ENCODE assay signal across 8 cellular contexts in genomic region chr1:235327559-235328270, GRCh38. TPM values are rescaled to one million over a fixed set of nuclear protein-coding genes. Genes with fewer than 3 reads are reported as not detected.
DNase-seq lines count a peak whose midpoint lies in the region; ATAC-seq, FAIRE-seq and TF ChIP-seq lines count a peak whose summit lies in the region.

Gene ARID4B, minus strand, starts transcription at chr1:235328179. Its CDS starts 1,260 bp downstream, at chr1:235326919.

- H3K4me1 ChIP-seq in GM23248 (ENCODE audit: insufficient read depth) (peaks cover 45% of the 10 kb centered on the region), pancreas (peaks cover 23 to 52% (median 49%) of the 10 kb centered on the region in 3 donors)

- no peaks in the 10 kb centered on the region for H3K27me3 Mint-ChIP-seq in activated T-cell treated with anti-CD3 and anti-CD28 coated beads, Interleukin-2, amount 50 U/mL, for 72 hours (ENCODE audit: low read depth)
- peaks cover 7% of the 10 kb centered on the region for H3K27me3 Mint-ChIP-seq in glutamatergic neuron (ENCODE audit: unreplicated experiment)

- H3K79me2 ChIP-seq in GM23248 (ENCODE audit: insufficient read depth), result peaks cover 85% of the 10 kb centered on the region

- FAIRE-seq in pancreas (lab: Jason Lieb, UNC) (no peak), HTR-8/SVneo (lab: Jason Lieb, UNC) (no peak)

- peak within 1 kb of the TSS; percentile 98 for H3K27ac Mint-ChIP-seq in activated T-cell treated with anti-CD3 and anti-CD28 coated beads, Interleukin-2, amount 50 U/mL, for 72 hours
- peak within 1 kb of the TSS; percentile 93 for H3K27ac Mint-ChIP-seq in glutamatergic neuron (ENCODE audit: unreplicated experiment)

- TF ChIP-seq CTCF in GM12864 (IDR thresholded peaks at IDR 0.05; ENCODE audit: low read depth, low read length, missing control alignments) (no peak), glutamatergic neuron (IDR thresholded peaks at IDR 0.05; ENCODE audit: partially characterized antibody, unreplicated experiment) (no peak), pancreas (IDR thresholded peaks at IDR 0.05) (no peak)

- H3K4me3 Mint-ChIP-seq in activated T-cell treated with anti-CD3 and anti-CD28 coated beads, Interleukin-2, amount 50 U/mL, for 72 hours, result peak within 1 kb of the TSS; percentile 87 to 99
- peak within 1 kb of the TSS; percentile 98 for H3K4me3 Mint-ChIP-seq in glutamatergic neuron (ENCODE audit: unreplicated experiment)

- H3K4me2 ChIP-seq in GM23248 (ENCODE audit: unreplicated experiment), result peak within 1 kb of the TSS; percentile 95

- H3K4me3 ChIP-seq in GM12864 (ENCODE audit: low read depth, low read length), result peak within 1 kb of the TSS; percentile 98
- H3K4me3 ChIP-seq in GM23248, result peak within 1 kb of the TSS; percentile 93
- peak within 1 kb of the TSS; percentile 96 for H3K4me3 ChIP-seq in MG63
- peak within 1 kb of the TSS; percentile 73 to 99 (median 94) for H3K4me3 ChIP-seq in pancreas

- no peaks in the 10 kb centered on the region for H3K9me3 Mint-ChIP-seq in activated T-cell treated with anti-CD3 and anti-CD28 coated beads, Interleukin-2, amount 50 U/mL, for 72 hours
- peaks cover 5% of the 10 kb centered on the region for H3K9me3 Mint-ChIP-seq in glutamatergic neuron (ENCODE audit: unreplicated experiment)

- H2AFZ ChIP-seq in GM23248, result peak within 1 kb of the TSS; percentile 92

- peak within 1 kb of the TSS; percentile 93 for H3K9ac ChIP-seq in GM23248

- peaks cover 21% of the 10 kb centered on the region; the same call in 1 of the 2 replicates for H4K20me1 ChIP-seq in GM23248 (ENCODE audit: insufficient read depth)

- H3K36me3 Mint-ChIP-seq in activated T-cell treated with anti-CD3 and anti-CD28 coated beads, Interleukin-2, amount 50 U/mL, for 72 hours (ENCODE audit: insufficient read depth in 2 of 2), result peaks cover 8 to 14% of the 10 kb centered on the region in 2 donors
- no peaks in the 10 kb centered on the region for H3K36me3 Mint-ChIP-seq in glutamatergic neuron (ENCODE audit: unreplicated experiment)

- H3F3A ChIP-seq in GM23248 (ENCODE audit: insufficient read depth), result peaks cover 25% of the 10 kb centered on the region

- peak; percentile 4 to 5 for ATAC-seq in activated T-cell treated with anti-CD3 and anti-CD28 coated beads, Interleukin-2, amount 50 U/mL, for 72 hours (replicated peaks in 1 of 2)
- ATAC-seq in pancreas, result peak; percentile 25 to 47 (median 32)

- in situ Hi-C loops in GM23248 (cut with MboI), result no loop called here

- no peaks in the 10 kb centered on the region for H3K36me3 ChIP-seq in GM23248 (ENCODE audit: low read depth)
- peaks cover 25% of the 10 kb centered on the region for H3K36me3 ChIP-seq in MG63
- no peaks in the 10 kb centered on the region for H3K36me3 ChIP-seq in pancreas

- 0 to 1% methylated on average over 16 to 50 of the region's 58 CpGs for WGBS in GM23248 (ENCODE audit: low coverage in 1 of 2, low lambda C conversion rate in 2 of 2, missing lambda C conversion rate in 2 of 2), 2 experiments
- 0% methylated on average over 42 to 58 of the region's 58 CpGs for WGBS in pancreas, 2 donors

- H3K27ac ChIP-seq in GM23248 (peak within 1 kb of the TSS; percentile 91), pancreas (peak within 1 kb of the TSS; percentile 87 to 99 (median 92))

- intact Hi-C loops in pancreas (cut with DNase I), result loop anchor here in 1 of 3 donors (10.0 kb wide), 1 partner anchor 73 kb away; no protein-coding TSS in a partner anchor

- no peaks in the 10 kb centered on the region for H3K9me2 ChIP-seq in GM23248 (ENCODE audit: insufficient read depth)

- H3K27me3 ChIP-seq in GM23248 (replicated peaks; ENCODE audit: insufficient read depth) (no peaks in the 10 kb centered on the region), MG63 (no peaks in the 10 kb centered on the region), pancreas (no peaks in the 10 kb centered on the region)

- H3K4me1 Mint-ChIP-seq in activated T-cell treated with anti-CD3 and anti-CD28 coated beads, Interleukin-2, amount 50 U/mL, for 72 hours (ENCODE audit: low read depth), result peaks cover 36% of the 10 kb centered on the region
- H3K4me1 Mint-ChIP-seq in glutamatergic neuron (ENCODE audit: low read depth, unreplicated experiment), result peaks cover 22% of the 10 kb centered on the region

- DNase-seq in GM12864 (ENCODE audit: low read depth) (no peak), GM23248 (peak; percentile 76), MG63 (no peak), glutamatergic neuron (peak; percentile 81), pancreas (peak in 3 of 6 donors; percentile 90 to 91 (median 90)), HK-2 (ENCODE audit: unreplicated experiment) (no peak), HTR-8/SVneo (ENCODE audit: insufficient read length, low spot score) (no peak)
- DNase-seq in activated T-cell treated with anti-CD3 and anti-CD28 coated beads, Interleukin-2, amount 50 U/mL, for 72 hours, result no peak

- H3K9me3 ChIP-seq in GM23248 (ENCODE audit: low read depth) (no peaks in the 10 kb centered on the region), MG63 (no peaks in the 10 kb centered on the region), pancreas (no peaks in the 10 kb centered on the region)

RNA-seq across cellular contexts. Expression of gene ARID4B, which starts in this region (rescaled TPM):
- total RNA-seq in GM23248 (2014; rRNA removed; shearing (Covaris generic)), result 15.0 and 17.8 TPM in 2 replicates
- polyA plus RNA-seq in GM23248 (2016; fragmentation: Nextera tagmentation; extraction: Ambion mirVana) (23.8 and 25.6 TPM in 2 replicates), pancreas (10 to 100 TPM; 12.5 to 14.8 TPM)
- 9.5 and 19.4 TPM in 2 replicates for total RNA-seq in MG63 (2014; rRNA removed; shearing (Covaris generic); ENCODE audit: low replicate concordance)
- 10 to 100 TPM; 65.5 to 68.4 TPM for total RNA-seq in activated T-cell treated with anti-CD3 and anti-CD28 coated beads, Interleukin-2, amount 50 U/mL, for 72 hours
- total RNA-seq in glutamatergic neuron (ENCODE audit: unreplicated experiment) (65.9 TPM), pancreas (10 to 100 TPM; 14.7 to 26.6 (median 19.2) TPM)

Comparison
In these comparisons a context has a peak if more than half of its experiments do, and no peak if none do; other contexts are left out.
1. DNase-seq: peak in GM23248 (single experiment) and glutamatergic neuron (single experiment); none in GM12864 (single experiment), MG63 (single experiment), activated T-cell treated with anti-CD3 and anti-CD28 coated beads, Interleukin-2, amount 50 U/mL, for 72 hours (0 of 2), HK-2 (single experiment) and HTR-8/SVneo (single experiment).
2. Peak in every context shown above with its lines, with median percentiles within 50 percentile points of each other: H3K4me3 ChIP-seq.